Comparison of ENCODE assay signal across 22 cellular contexts in the genomic region with DNA sequence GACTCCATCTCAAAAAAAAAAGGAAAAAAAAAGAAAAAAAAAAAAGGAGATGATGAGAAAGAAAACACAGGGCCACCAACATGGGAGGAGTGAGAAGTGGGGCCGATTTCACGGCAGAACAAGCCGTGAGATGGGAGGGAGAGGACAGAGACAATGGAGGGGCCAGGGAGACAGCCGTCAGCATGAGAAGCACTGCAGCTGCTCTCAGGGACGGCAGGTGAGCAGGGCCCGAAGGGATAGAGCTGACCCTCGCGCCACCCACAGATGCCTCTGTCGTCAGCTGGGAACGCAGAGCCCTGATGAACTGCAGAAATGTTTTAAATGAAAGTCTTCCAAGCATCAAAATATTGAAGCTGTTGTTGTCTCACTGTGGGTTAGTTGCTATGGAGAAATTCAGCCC. TPM values are rescaled to one million over a fixed set of nuclear protein-coding genes. Genes with fewer than 3 reads are reported as not detected.
A peak's percentile ranks its signal among the peaks of the same experiment; 100 is the strongest.
DNase-seq lines count a peak whose midpoint lies in the region; ATAC-seq and TF ChIP-seq lines count a peak whose summit lies in the region.
"Had no signal": no experiment of that assay in that cellular context is flagged by ENCODE, and none has a peak within 500 bp of the region (broad histone marks: within the 10 kb centered on the region; RNA-seq: fewer than 3 reads in every experiment).

No MANE protein-coding gene starts in this region.

- no peak overlapping the region; a peak in 1 of 7 replicates for H3K27ac Mint-ChIP-seq in H9
- H3K27ac Mint-ChIP-seq: CD8-positive, alpha-beta memory T cell had no signal

- no peak overlapping the region for H2BK12ac ChIP-seq in H9 (ENCODE audit: insufficient read length, low read depth, low read length)

- no peak overlapping the region for H3K4me3 Mint-ChIP-seq in H9
- H3K4me3 Mint-ChIP-seq: CD8-positive, alpha-beta memory T cell had no signal

- TF ChIP-seq EP300 in tibial nerve (IDR thresholded peaks at IDR 0.05): no peak

- H3K27ac ChIP-seq in H9 (ENCODE audit: insufficient read length, low read depth, low read length) (no peak overlapping the region), SJCRH30 (peak overlapping the region; percentile 81), spleen (peak overlapping the region in 5 of 8 donors; percentile 24 to 56 (median 52)), tibial nerve (no peak overlapping the region)
- H3K27ac ChIP-seq: C4-2B, HL-60 had no signal

- H2AFZ ChIP-seq in H9 (ENCODE audit: low read length): no peak overlapping the region

- TF ChIP-seq POLR2A in spleen (IDR thresholded peaks at IDR 0.05) (no peak), tibial nerve (IDR thresholded peaks at IDR 0.05) (no peak)

- peaks cover 5% of the 10 kb centered on the region in 2 experiments; a peak in 3 of 5 replicates for H3K9me3 Mint-ChIP-seq in H9

- no peaks in the 10 kb centered on the region for H3K79me1 ChIP-seq in H9 (ENCODE audit: insufficient read depth, low read depth, low read length, poor library complexity, severe bottlenecking)

- DNase-seq in H9 (peak; percentile 25), SJCRH30 (peak; percentile 88 to 91), islet precursor cell (peak; percentile 38), spleen (no peak), cardiac septum (ENCODE audit: low spot score) (no peak), omental fat pad (ENCODE audit: low spot score) (no peak), tibial nerve (ENCODE audit: low spot score in 2 of 2) (no peak)
- DNase-seq: Calu3; CD8-positive, alpha-beta memory T cell; DMS153; KBM-7; MM.1S; NCI-H1048; NCI-H1436; NCI-H2081; NCI-H446 treated with DMSO at 0.1 percent for 48 hours; NCI-H69; SIG-M5 had no signal

- H3K4ac ChIP-seq in H9 (ENCODE audit: low read depth, low read length): no peak overlapping the region

- H3K27me3 Mint-ChIP-seq in H9 (ENCODE audit: low read depth): no peaks in the 10 kb centered on the region

- H4K20me1 ChIP-seq in H9 (ENCODE audit: control insufficient read depth, insufficient read depth, insufficient read length): peaks cover 5% of the 10 kb centered on the region

- H3K4me3 ChIP-seq in SJCRH30 (no peak overlapping the region), spleen (no peak overlapping the region), tibial nerve (no peak overlapping the region)
- H3K4me3 ChIP-seq: HAP-1 had no signal

- no peak overlapping the region for H3K23ac ChIP-seq in H9 (ENCODE audit: insufficient read length, low read depth, low read length)

- no peak overlapping the region for H3T11ph ChIP-seq in H9 (ENCODE audit: low read length)

- intact Hi-C loops in spleen (cut with DNase I; ENCODE audit: low total_unique reads) (no loop called here), cardiac septum (cut with DNase I) (no loop called here)

- 0 out of 7 replicates have a peak, but pooled peaks cover 0 to 3% (median 0%) of the 10 kb centered on the region in 3 experiments for H3K36me3 Mint-ChIP-seq in H9 (ENCODE audit: insufficient read depth in 1 of 3, low read depth in 3 of 3)
- H3K36me3 Mint-ChIP-seq: CD8-positive, alpha-beta memory T cell had no signal

- H3K56ac ChIP-seq in H9 (ENCODE audit: insufficient read length, low read depth, low read length): no peak overlapping the region

- no peak overlapping the region for H2BK120ac ChIP-seq in H9 (ENCODE audit: low read depth, low read length, poor library complexity, severe bottlenecking)

- H3K4me1 ChIP-seq in H9 (ENCODE audit: insufficient read depth, low read length) (no peaks in the 10 kb centered on the region), SJCRH30 (peaks cover 20% of the 10 kb centered on the region), spleen (peaks cover 0 to 33% (median 6%) of the 10 kb centered on the region in 6 donors), tibial nerve (no peaks in the 10 kb centered on the region)
- H3K4me1 ChIP-seq: HAP-1 had no signal

- H2BK15ac ChIP-seq in H9 (ENCODE audit: low read depth, low read length): no peak overlapping the region

- no peak for ATAC-seq in omental fat pad (ENCODE audit: low FRiP score)
- ATAC-seq: SK-N-SH treated with all-trans-retinoic acid at 6 μM for 48 hours had no signal

- H3K36me3 ChIP-seq in SJCRH30: peaks cover 6% of the 10 kb centered on the region; the same call in 1 of the 2 replicates
- H3K36me3 ChIP-seq in spleen: peaks cover 0 to 82% (median 10%) of the 10 kb centered on the region in 6 donors
- H3K36me3 ChIP-seq in tibial nerve: peaks cover 0 to 7% (median 0%) of the 10 kb centered on the region in 3 donors
- H3K36me3 ChIP-seq: HAP-1 had no signal

- TF ChIP-seq CTCF in H9 (conservative IDR thresholded peaks at IDR 0.05): no peak
- TF ChIP-seq CTCF in spleen (IDR thresholded peaks at IDR 0.05 in 8 of 11, conservative IDR thresholded peaks at IDR 0.05 in 3 of 11): no peak
- no peak for TF ChIP-seq CTCF in omental fat pad (IDR thresholded peaks at IDR 0.05)
- TF ChIP-seq CTCF in tibial nerve (IDR thresholded peaks at IDR 0.05): no peak

- no peak overlapping the region for H2BK20ac ChIP-seq in H9 (ENCODE audit: low read depth, low read length, poor library complexity, severe bottlenecking)

- H3K4me1 Mint-ChIP-seq in H9: peaks cover 13 to 26% of the 10 kb centered on the region in 2 experiments
- H3K4me1 Mint-ChIP-seq: CD8-positive, alpha-beta memory T cell had no signal

- no peak overlapping the region for H4K8ac ChIP-seq in H9 (replicated peaks; ENCODE audit: insufficient read length, low read depth, low read length)

- no peaks in the 10 kb centered on the region for H3K23me2 ChIP-seq in H9 (ENCODE audit: insufficient read length, low read depth, low read length, poor library complexity, severe bottlenecking)

- H2BK5ac ChIP-seq in H9 (ENCODE audit: insufficient read length, low read length): no peak overlapping the region

- H3K9me3 ChIP-seq in H9 (ENCODE audit: control insufficient read depth, low read depth, low read length) (no peaks in the 10 kb centered on the region), SJCRH30 (replicated peaks) (no peaks in the 10 kb centered on the region), spleen (peaks cover 0 to 12% (median 10%) of the 10 kb centered on the region in 8 donors), tibial nerve (peaks cover 0 to 8% (median 0%) of the 10 kb centered on the region in 4 donors)
- H3K9me3 ChIP-seq: HAP-1 had no signal

- no peak overlapping the region for H3K14ac ChIP-seq in H9 (ENCODE audit: insufficient read depth, low read length)

- no peak overlapping the region for H2AK5ac ChIP-seq in H9 (ENCODE audit: insufficient read length, low read length)

- no peak overlapping the region for H3K4me2 ChIP-seq in H9 (ENCODE audit: insufficient read depth, insufficient read length, low read length)

- no peak overlapping the region for H3K18ac ChIP-seq in H9 (ENCODE audit: insufficient read length, low read depth, low read length)

- H3K9ac ChIP-seq in H9 (ENCODE audit: extremely low read depth, insufficient read length, low read length): no peak overlapping the region

- WGBS in H9 (ENCODE audit: extremely low coverage, insufficient read length, low lambda C conversion rate): no CpG with 5 or more reads among the region's 10 CpGs
- WGBS in spleen, 5 donors: 81 to 95% (median 85%) methylated on average over 10 of the region's 10 CpGs
- WGBS in tibial nerve, 2 donors: 80 to 85% methylated on average over 10 of the region's 10 CpGs

- H4K5ac ChIP-seq in H9 (ENCODE audit: insufficient read length, low read depth, low read length): no peak overlapping the region

- H3K27me3 ChIP-seq in H9 (ENCODE audit: insufficient read depth, low read length): no peaks in the 10 kb centered on the region
- H3K27me3 ChIP-seq in SJCRH30: no peaks in the 10 kb centered on the region
- no peaks in the 10 kb centered on the region for H3K27me3 ChIP-seq in spleen (replicated peaks in 1 of 7)
- H3K27me3 ChIP-seq in tibial nerve: no peaks in the 10 kb centered on the region

- no peaks in the 10 kb centered on the region for H3K79me2 ChIP-seq in H9 (ENCODE audit: insufficient read depth, low read length)

- H4K91ac ChIP-seq in H9 (ENCODE audit: insufficient read length, low read depth, low read length): no peak overlapping the region

RNA-seq across cellular contexts. Expression of a gene that starts 20.3 kb away (rescaled TPM):
- total RNA-seq in H9 (2021) (2.7 and 3.4 TPM in 2 replicates), spleen (100 to 1,000 TPM in 6 of 7 donors, 10 to 100 TPM in 1; 51.9 to 215 (median 140) TPM), cardiac septum (0.57 TPM), omental fat pad (1 to 10 TPM in 3 of 4 donors, under 1 TPM in 1; 0.82 to 3.5 (median 2.5) TPM), tibial nerve (1 to 10 TPM in 3 of 4 donors, under 1 TPM in 1; 0.90 to 5.2 (median 2.3) TPM)
- total RNA-seq in SJCRH30 (2014; rRNA removed; shearing (Covaris generic)): 39.2 and 39.7 TPM in 2 replicates
- polyA plus RNA-seq in spleen: 10 to 100 TPM in 1 of 3 donors, 1 to 10 TPM in 2; 5.4 to 63.3 (median 9.1) TPM
- polyA plus RNA-seq: CD8-positive, alpha-beta memory T cell had no signal

Comparison
In these comparisons a context has a peak if more than half of its experiments do, and no peak if none do; other contexts are left out.
1. DNase-seq: peak in H9 (single experiment), SJCRH30 (2 of 2) and islet precursor cell (single experiment); none in spleen (single experiment), cardiac septum (single experiment), omental fat pad (single experiment) and tibial nerve (0 of 2).
2. H3K27ac ChIP-seq: peak in SJCRH30 (single experiment) and spleen (5 of 8); none in H9 (single experiment) and tibial nerve (0 of 4).